ENCODE assay signal across 8 cellular contexts in genomic region chr1:209692745-209693504, GRCh38. TPM values are rescaled to one million over a fixed set of nuclear protein-coding genes. Genes with fewer than 3 reads are reported as not detected.
DNase-seq lines count a peak whose midpoint lies in the region; ATAC-seq, FAIRE-seq and TF ChIP-seq lines count a peak whose summit lies in the region.

No MANE protein-coding gene starts in this region.

- no peak overlapping the region for H3K27ac ChIP-seq in right cardiac atrium (ENCODE audit: low read length)

- FAIRE-seq in H54 (lab: Jason Lieb, UNC): no peak

- no peaks in the 10 kb centered on the region for H3K27me3 ChIP-seq in right cardiac atrium (ENCODE audit: control insufficient read depth, insufficient read depth)

- WGBS in right cardiac atrium: under 1% methylated on average over 3 of the region's 3 CpGs

- no peaks in the 10 kb centered on the region for H3K9me3 ChIP-seq in right cardiac atrium (ENCODE audit: control insufficient read depth, low read length)

- DNase-seq in DMS 273 treated with DMSO at 0.1 percent for 48 hours (lab: John Stamatoyannopoulos, UW): peak; percentile 35
- peak; percentile 54 for DNase-seq in H54 (ENCODE audit: insufficient read length, low spot score)
- DNase-seq in NCI-H1417 treated with DMSO at 0.1 percent for 48 hours (lab: John Stamatoyannopoulos, UW): peak; percentile 56
- DNase-seq in T-helper 2 cell: peak; percentile 12 to 65 (median 42)
- DNase-seq in amygdala (lab: John Stamatoyannopoulos, UW): peak in 44 of 56 donors; percentile 4 to 81 (median 46)
- DNase-seq in right cardiac atrium: peak; percentile 82 to 86 (median 85)
- DNase-seq in sciatic nerve (ENCODE audit: low spot score): peak; percentile 92

- intact Hi-C loops in right cardiac atrium (cut with DNase I): loop anchor here (2.0 to 10.0 kb wide), 5 partner anchors 52 to 116 kb away; no protein-coding TSS in a partner anchor
- intact Hi-C loops in sciatic nerve (cut with DNase I): loop anchor here (5.0 kb wide), 1 partner anchor 101 kb away; no protein-coding TSS in a partner anchor

- no peak overlapping the region for H3K4me3 ChIP-seq in right cardiac atrium (ENCODE audit: low read length)

- TF ChIP-seq POLR2A in H54 (IDR thresholded peaks at IDR 0.05; ENCODE audit: low read depth, low read length): no peak

- ATAC-seq in right cardiac atrium: peak; percentile 52 to 65
- ATAC-seq in sciatic nerve: peak; percentile 81
- no peak for ATAC-seq in HG03521 (IDR thresholded peaks at IDR 0.05; ENCODE audit: unreplicated experiment)

- H3K4me1 ChIP-seq in right cardiac atrium (ENCODE audit: control insufficient read depth, insufficient read depth, low read length): peaks cover 19% of the 10 kb centered on the region

RNA-seq across cellular contexts. Expression of gene HSD11B1, which starts 11.7 kb away (rescaled TPM):
- total RNA-seq in right cardiac atrium: 1 to 10 TPM; 1.0 to 4.3 (median 2.7) TPM
- polyA plus RNA-seq in right cardiac atrium: 1.5 TPM
- total RNA-seq in sciatic nerve: 6.0 TPM

RNA-seq across cellular contexts. Expression of gene G0S2, which starts 17.7 kb away (rescaled TPM):
- total RNA-seq in right cardiac atrium (100 to 1,000 TPM in 3 of 4 donors, 10 to 100 TPM in 1; 77.4 to 414 (median 243) TPM), sciatic nerve (93.0 TPM)
- polyA plus RNA-seq in right cardiac atrium: 398 TPM

RNA-seq across cellular contexts. Expression of gene LAMB3, which starts 40.7 kb away (rescaled TPM):
- total RNA-seq in right cardiac atrium (10 to 100 TPM in 2 of 4 donors, 1 to 10 TPM in 2; 3.0 to 13.7 (median 11.0) TPM), sciatic nerve (2.8 TPM)
- 4.9 TPM for polyA plus RNA-seq in right cardiac atrium

Comparison
In these comparisons a context has a peak if more than half of its experiments do, and no peak if none do; other contexts are left out.
1. DNase-seq: peak in every context shown above with its lines; median percentile 92 in sciatic nerve; 85 in right cardiac atrium; 56 in NCI-H1417 treated with DMSO at 0.1 percent for 48 hours; 54 in H54; 46 in amygdala; 42 in T-helper 2 cell; 35 in DMS 273 treated with DMSO at 0.1 percent for 48 hours.